1 cellular context compared by ENCODE assay signal in genomic region chr18:49447810-49448745, GRCh38.
TF ChIP-seq lines count a peak whose summit lies in the region.

No MANE protein-coding gene starts in this region.

TF ChIP-seq in HepG2, 621 proteins besides CTCF, POLR2A, EP300 and RAD21 (continued from another document and continues in another):
- TF ChIP-seq PRDM15 (CRISPR knock-in tag; IDR thresholded peaks at IDR 0.05): no peak
- no peak for TF ChIP-seq CREB1 (IDR thresholded peaks at IDR 0.05)
- no peak for TF ChIP-seq CREB1 (CRISPR knock-in tag; IDR thresholded peaks at IDR 0.05)
- no peak for TF ChIP-seq ZNF7 (CRISPR knock-in tag; IDR thresholded peaks at IDR 0.05)
- no peak for TF ChIP-seq RBFOX2 (IDR thresholded peaks at IDR 0.05; ENCODE audit: low read depth, low read length)
- no peak for TF ChIP-seq RBM22 (optimal IDR thresholded peaks at IDR 0.05; ENCODE audit: low read length)
- no peak for TF ChIP-seq TARDBP (CRISPR knock-in tag; IDR thresholded peaks at IDR 0.05)
- no peak for TF ChIP-seq AFF4 (CRISPR knock-in tag; IDR thresholded peaks at IDR 0.05)
- TF ChIP-seq SIX1 (CRISPR knock-in tag; IDR thresholded peaks at IDR 0.05; ENCODE audit: borderline replicate concordance): no peak
- TF ChIP-seq ZBED4 (CRISPR knock-in tag; IDR thresholded peaks at IDR 0.05; ENCODE audit: borderline replicate concordance): no peak
- TF ChIP-seq TOPORS (CRISPR knock-in tag; IDR thresholded peaks at IDR 0.05): no peak
- no peak for TF ChIP-seq ZNF615 (CRISPR knock-in tag; IDR thresholded peaks at IDR 0.05; ENCODE audit: borderline replicate concordance)
- no peak for TF ChIP-seq CBFB (CRISPR knock-in tag; IDR thresholded peaks at IDR 0.05)
- TF ChIP-seq ZNF276 (CRISPR knock-in tag; IDR thresholded peaks at IDR 0.05; ENCODE audit: low read depth): no peak
- TF ChIP-seq ZNF414 (CRISPR knock-in tag; IDR thresholded peaks at IDR 0.05): no peak
- TF ChIP-seq SP1 (IDR thresholded peaks at IDR 0.05): no peak
- no peak for TF ChIP-seq SP1 (CRISPR knock-in tag; IDR thresholded peaks at IDR 0.05)
- no peak for TF ChIP-seq NBN (conservative IDR thresholded peaks at IDR 0.05)
- TF ChIP-seq PAXIP1 (CRISPR knock-in tag; conservative IDR thresholded peaks at IDR 0.05): no peak
- TF ChIP-seq ZNF775 (CRISPR knock-in tag; IDR thresholded peaks at IDR 0.05; ENCODE audit: borderline replicate concordance): no peak
- TF ChIP-seq FOXJ3 (CRISPR knock-in tag; IDR thresholded peaks at IDR 0.05; ENCODE audit: borderline replicate concordance): no peak
- TF ChIP-seq HMGXB3 (CRISPR knock-in tag; IDR thresholded peaks at IDR 0.05; ENCODE audit: borderline replicate concordance): no peak
- no peak for TF ChIP-seq PHF5A (CRISPR knock-in tag; IDR thresholded peaks at IDR 0.05; ENCODE audit: low read depth, unreplicated experiment)
- TF ChIP-seq ZNF512 (CRISPR knock-in tag; IDR thresholded peaks at IDR 0.05): no peak
- TF ChIP-seq TFDP2 (CRISPR knock-in tag; IDR thresholded peaks at IDR 0.05): no peak
- no peak for TF ChIP-seq ZNF674 (CRISPR knock-in tag; IDR thresholded peaks at IDR 0.05; ENCODE audit: low read depth)
- no peak for TF ChIP-seq ZSCAN9 (CRISPR knock-in tag; IDR thresholded peaks at IDR 0.05; ENCODE audit: borderline replicate concordance)
- TF ChIP-seq CEBPB (IDR thresholded peaks at IDR 0.05; ENCODE audit: borderline replicate concordance, low read depth, low read length): no peak
- TF ChIP-seq ZNF614 (CRISPR knock-in tag; IDR thresholded peaks at IDR 0.05; ENCODE audit: borderline replicate concordance): no peak
- no peak for TF ChIP-seq ZNF12 (CRISPR knock-in tag; IDR thresholded peaks at IDR 0.05)
- TF ChIP-seq SMARCC2 (IDR thresholded peaks at IDR 0.05): no peak
- no peak for TF ChIP-seq KAT8 (CRISPR knock-in tag; IDR thresholded peaks at IDR 0.05)
